Comparison of ENCODE assay signal across 12 cellular contexts in the genomic region with DNA sequence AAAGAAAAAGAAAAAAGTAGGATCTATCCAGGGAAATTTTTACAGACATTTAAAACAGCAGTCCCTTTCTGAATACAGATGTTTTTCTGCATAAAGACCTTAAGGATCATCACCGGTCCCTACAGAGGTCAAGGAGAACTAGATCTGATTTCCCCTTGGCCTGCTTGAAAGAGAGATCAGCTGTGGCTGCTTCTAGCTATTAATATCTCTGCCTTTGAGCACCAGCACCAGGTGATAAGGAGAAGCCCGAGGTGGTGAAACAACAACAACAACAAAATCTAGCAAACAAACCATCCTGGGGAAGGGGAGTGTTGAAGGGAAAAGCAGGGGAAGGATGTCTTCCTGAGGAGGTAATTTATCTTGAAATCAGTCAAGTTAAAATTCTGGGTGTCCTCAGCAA. TPM values are rescaled to one million over a fixed set of nuclear protein-coding genes. Genes with fewer than 3 reads are reported as not detected.
DNase-seq lines count a peak whose midpoint lies in the region; ATAC-seq and TF ChIP-seq lines count a peak whose summit lies in the region.
"Had no signal": no experiment of that assay in that cellular context is flagged by ENCODE, and none has a peak within 500 bp of the region (broad histone marks: within the 10 kb centered on the region; RNA-seq: fewer than 3 reads in every experiment).

No MANE protein-coding gene starts in this region.

- no peaks in the 10 kb centered on the region for H3K9me2 ChIP-seq in OCI-LY7 (ENCODE audit: insufficient read depth, low read length)

- H3K79me2 ChIP-seq in OCI-LY7 (ENCODE audit: insufficient read depth, low read depth, low read length): no peaks in the 10 kb centered on the region

- H3K4me2 ChIP-seq in OCI-LY7 (ENCODE audit: low read length): no peak overlapping the region

- BruUV-seq in OCI-LY7 (replicated peaks; lab: Mats Ljungman, UMichigan): no TSS peak

- H2AFZ ChIP-seq in OCI-LY7 (ENCODE audit: low read length): no peak overlapping the region

- H3K4me3 ChIP-seq in OCI-LY7 (ENCODE audit: low read depth, low read length, poor library complexity, severe bottlenecking): no peak overlapping the region

- POLR2A ChIA-PET in OCI-LY7 (lab: Charles Lee): no interaction called here

- H4K20me1 ChIP-seq in OCI-LY7 (ENCODE audit: insufficient read depth, low read length): no peaks in the 10 kb centered on the region

- no peaks in the 10 kb centered on the region for H3K9me3 ChIP-seq in OCI-LY7 (ENCODE audit: low read length)

- no peak overlapping the region for H3K27ac ChIP-seq in OCI-LY7 (ENCODE audit: low read depth, low read length, poor library complexity, severe bottlenecking)

- CTCF ChIA-PET in OCI-LY7 (lab: Charles Lee; ENCODE audit: unreplicated experiment): no interaction called here

- intact Hi-C loops in OCI-LY7 (cut with micrococcal nuclease; ENCODE audit: unreplicated experiment): no loop called here

- no peaks in the 10 kb centered on the region for H3K36me3 ChIP-seq in OCI-LY7 (ENCODE audit: insufficient read depth, low read length)

- TF ChIP-seq CTCF in OCI-LY7 (conservative IDR thresholded peaks at IDR 0.05; ENCODE audit: low read length): no peak

- peak; percentile 23 for ATAC-seq in GM18870 (IDR thresholded peaks at IDR 0.05; ENCODE audit: unreplicated experiment)
- peak; percentile 35 for ATAC-seq in GM21526 (IDR thresholded peaks at IDR 0.05; ENCODE audit: low FRiP score, unreplicated experiment)
- ATAC-seq in HG03108 (IDR thresholded peaks at IDR 0.05; ENCODE audit: unreplicated experiment): peak; percentile 31
- ATAC-seq: activated CD8-positive, alpha-beta T cell treated with anti-CD3 and anti-CD28 coated beads, Interleukin-2, amount 10 ng/mL, durations not matched to agents 7 days and 5 days had no signal

- no peaks in the 10 kb centered on the region for H3K4me1 ChIP-seq in OCI-LY7 (ENCODE audit: insufficient read depth, low read length, poor library complexity, severe bottlenecking)

- DNase-seq in myocyte (ENCODE audit: low read depth): peak; percentile 74
- DNase-seq in putamen (ENCODE audit: low spot score): no peak
- DNase-seq in DMS114 treated with DMSO at 0.1 percent for 48 hours (lab: John Stamatoyannopoulos, UW; ENCODE audit: unreplicated experiment): no peak
- no peak for DNase-seq in GF-D8 (lab: John Stamatoyannopoulos, UW)
- DNase-seq in OCI-LY7 (ENCODE audit: low spot score): no peak
- DNase-seq: activated CD8-positive, alpha-beta T cell treated with anti-CD3 and anti-CD28 coated beads, Interleukin-2, amount 10 ng/mL, durations not matched to agents 7 days and 5 days; glutamatergic neuron; NCI-H1436 had no signal

RNA-seq across cellular contexts. Expression of a gene that starts 42.1 kb away (rescaled TPM):
- total RNA-seq in myocyte (0.31 and 1.4 TPM in 2 replicates), OCI-LY7 (2022) (not detected in 2 replicates)
- polyA plus RNA-seq in myocyte (2012): 0.43 TPM
- not detected in 2 replicates for total RNA-seq in OCI-LY7 (2014; rRNA removed; shearing (Covaris generic))
- total RNA-seq: activated CD8-positive, alpha-beta T cell treated with anti-CD3 and anti-CD28 coated beads, Interleukin-2, amount 10 ng/mL, durations not matched to agents 7 days and 5 days; T-helper 1 cell treated with Interleukin-12 subunit alpha and Interleukin-12 subunit beta and Interleukin-4 antibody, amounts not matched to agents 30 ng/mL and 1 ng/mL, for 36 hours had no signal
